ENCODE assay signal across 2 cellular contexts in genomic region chr5:157387683-157388093, GRCh38.
TF ChIP-seq lines count a peak whose summit lies in the region.

No MANE protein-coding gene starts in this region.

TF ChIP-seq in K562, 482 proteins besides CTCF, POLR2A, EP300 and RAD21 (continued from another document and continues in another):
- TF ChIP-seq REST (CRISPR knock-in tag; IDR thresholded peaks at IDR 0.05; ENCODE audit: low read depth) (no peak), RBBP5 (IDR thresholded peaks at IDR 0.05; ENCODE audit: borderline replicate concordance, insufficient read depth, low read length, poor library complexity, severe bottlenecking) (no peak), ZHX1 (conservative IDR thresholded peaks at IDR 0.05; ENCODE audit: low read length) (no peak), SRSF3 (IDR thresholded peaks at IDR 0.05; ENCODE audit: insufficient read depth, low read length) (no peak), SNAPC5 (CRISPR knock-in tag; IDR thresholded peaks at IDR 0.05) (no peak), ZFP91 (CRISPR knock-in tag; IDR thresholded peaks at IDR 0.05) (no peak), TSHZ1 (CRISPR knock-in tag; IDR thresholded peaks at IDR 0.05) (no peak)

TF ChIP-seq in HepG2, 621 proteins besides CTCF, POLR2A, EP300 and RAD21 (continued from another document):
- TF ChIP-seq RFX3 (CRISPR knock-in tag; IDR thresholded peaks at IDR 0.05) (peak; percentile 52; the same call in 1 of the 2 replicates), FOSL2 (CRISPR knock-in tag; IDR thresholded peaks at IDR 0.05) (peak; percentile 73), RFX1 (IDR thresholded peaks at IDR 0.05) (peak; percentile 66)
